11 cellular contexts compared by ENCODE assay signal in the genomic region with DNA sequence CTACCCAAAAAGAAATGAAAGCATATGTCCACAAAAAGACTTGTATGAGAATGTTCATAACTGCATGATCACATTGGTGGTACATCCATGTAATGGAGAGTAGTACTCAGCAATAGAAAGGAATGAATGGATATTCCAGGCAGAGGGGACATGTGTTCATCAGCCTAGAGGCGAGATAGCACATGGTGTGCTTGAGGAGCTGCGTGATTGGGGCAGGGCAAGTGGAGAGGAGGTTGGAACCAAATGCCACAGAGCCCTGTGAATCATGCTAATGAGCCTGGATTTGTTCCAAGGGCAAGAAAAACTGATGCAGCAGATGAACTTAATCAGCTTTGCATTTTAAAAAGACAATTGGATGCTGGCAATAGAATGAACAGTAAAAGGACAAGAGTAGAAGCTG.
"Had no signal": no experiment of that assay in that cellular context is flagged by ENCODE, and none has a peak within 500 bp of the region (broad histone marks: within the 10 kb centered on the region; RNA-seq: fewer than 3 reads in every experiment).

No MANE protein-coding gene starts in this region.

- H3K36me3 ChIP-seq: colonic mucosa, lower lobe of right lung, pancreas, thyroid gland had no signal

- H3K9me3 ChIP-seq: colonic mucosa, lower lobe of right lung, pancreas, thyroid gland had no signal

- H3K27me3 ChIP-seq: colonic mucosa, pancreas, thyroid gland had no signal

- H3K27ac ChIP-seq: colonic mucosa, lower lobe of right lung, pancreas, thyroid gland had no signal

- H3K4me3 ChIP-seq: colonic mucosa, lower lobe of right lung, pancreas, thyroid gland had no signal

- H3K4me1 ChIP-seq: colonic mucosa, lower lobe of right lung, pancreas, thyroid gland had no signal

- DNase-seq: activated CD4-positive, alpha-beta T cell treated with anti-CD3 and anti-CD28 coated beads, Interleukin-2, amount 10 ng/mL, durations not matched to agents 24 days and 14 days; activated CD4-positive, CD25-positive, alpha-beta regulatory T cell; activated CD8-positive, alpha-beta T cell treated with anti-CD3 and anti-CD28 coated beads, Interleukin-2, amount 10 ng/mL, durations not matched to agents 7 days and 5 days; activated naive CD8-positive, alpha-beta T cell treated with anti-CD3 and anti-CD28 coated beads for 36 hours; central memory CD4-positive, alpha-beta T cell; colonic mucosa; left colon; lower lobe of right lung; naive thymus-derived CD4-positive, alpha-beta T cell; pancreas; thyroid gland had no signal
